In the genomic region with DNA sequence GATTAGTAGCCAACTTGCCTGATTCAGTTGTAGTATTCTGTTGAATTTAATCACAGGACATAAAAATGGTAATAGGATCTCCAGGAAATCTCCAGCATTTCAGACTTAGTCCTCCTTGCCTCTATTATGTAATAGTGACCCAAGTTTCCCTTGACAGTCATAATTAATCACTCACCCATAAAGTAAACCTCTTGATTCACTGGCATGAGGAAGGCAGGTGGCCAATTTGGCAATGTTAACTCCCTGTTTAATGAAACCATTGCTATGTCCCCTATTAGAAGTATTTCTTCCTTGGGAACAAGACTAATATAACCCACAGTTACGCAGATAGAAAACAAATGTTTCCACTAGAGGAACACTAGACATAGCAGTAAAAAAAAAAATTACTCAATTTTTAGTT, we compare ENCODE assay signal across 13 cellular contexts.
A peak's percentile ranks its signal among the peaks of the same experiment; 100 is the strongest.
DNase-seq lines count a peak whose midpoint lies in the region; ATAC-seq and TF ChIP-seq lines count a peak whose summit lies in the region.
"Had no signal": no experiment of that assay in that cellular context is flagged by ENCODE, and none has a peak within 500 bp of the region (broad histone marks: within the 10 kb centered on the region; RNA-seq: fewer than 3 reads in every experiment).

No MANE protein-coding gene starts in this region.

- no peaks in the 10 kb centered on the region for H3K36me3 ChIP-seq in sigmoid colon
- no peaks in the 10 kb centered on the region for H3K36me3 ChIP-seq in mesendoderm (ENCODE audit: control insufficient read depth, insufficient read depth, low read length)
- H3K36me3 ChIP-seq: colonic mucosa had no signal

- TF ChIP-seq EP300 in sigmoid colon (IDR thresholded peaks at IDR 0.05) = peak in 2 of 4 donors; percentile 11 to 53

- no peak overlapping the region for H4K8ac ChIP-seq in mesendoderm (ENCODE audit: low read depth, low read length)

- no peak for TF ChIP-seq POLR2A in sigmoid colon (IDR thresholded peaks at IDR 0.05)

- intact Hi-C loops in sigmoid colon (cut with DNase I) = no loop called here

- H3K27ac ChIP-seq in sigmoid colon (peak overlapping the region in 2 of 4 donors; percentile 4 to 47), mesendoderm (ENCODE audit: low read depth, low read length) (no peak overlapping the region)
- H3K27ac ChIP-seq: colonic mucosa had no signal

- H2BK120ac ChIP-seq in mesendoderm (ENCODE audit: low read depth, low read length) = no peak overlapping the region

- no peak overlapping the region for H3K4me3 Mint-ChIP-seq in immature natural killer cell
- H3K4me3 Mint-ChIP-seq: activated naive CD4-positive, alpha-beta T cell treated with anti-CD3 and anti-CD28 coated beads, Interleukin-2, amount 50 U/mL, for 24 hours had no signal

- peaks cover 16 to 62% (median 37%) of the 10 kb centered on the region in 6 donors for H3K9me3 Mint-ChIP-seq in immature natural killer cell

- no peak overlapping the region for H3K9ac ChIP-seq in mesendoderm (ENCODE audit: low read length)

- no peak overlapping the region for H3K56ac ChIP-seq in mesendoderm (ENCODE audit: low read length)

- no peak overlapping the region for H2BK5ac ChIP-seq in mesendoderm (ENCODE audit: low read length)

- peaks cover 0 to 22% (median 11%) of the 10 kb centered on the region in 4 donors for H3K4me1 ChIP-seq in sigmoid colon
- no peaks in the 10 kb centered on the region for H3K4me1 ChIP-seq in mesendoderm (ENCODE audit: control insufficient read depth, low read depth, low read length)
- H3K4me1 ChIP-seq: colonic mucosa had no signal

- no peak overlapping the region for H3K18ac ChIP-seq in mesendoderm (ENCODE audit: low read length)

- H3K27me3 ChIP-seq in sigmoid colon (no peaks in the 10 kb centered on the region), mesendoderm (ENCODE audit: insufficient read depth, low read length, poor library complexity) (no peaks in the 10 kb centered on the region)
- H3K27me3 ChIP-seq: colonic mucosa had no signal

- H4K5ac ChIP-seq in mesendoderm (ENCODE audit: low read length) = no peak overlapping the region

- H3K4me3 ChIP-seq in fibroblast of villous mesenchyme (ENCODE audit: low read depth, low read length) (no peak overlapping the region), sigmoid colon (no peak overlapping the region), mesendoderm (ENCODE audit: low read length) (no peak overlapping the region)
- H3K4me3 ChIP-seq: colonic mucosa, K562 had no signal

- H3K27me3 Mint-ChIP-seq in immature natural killer cell (ENCODE audit: low read depth in 3 of 3) = no peaks in the 10 kb centered on the region
- H3K27me3 Mint-ChIP-seq: activated naive CD4-positive, alpha-beta T cell treated with anti-CD3 and anti-CD28 coated beads, Interleukin-2, amount 50 U/mL, for 24 hours had no signal

- no peaks in the 10 kb centered on the region for H3K4me1 Mint-ChIP-seq in immature natural killer cell
- H3K4me1 Mint-ChIP-seq: activated naive CD4-positive, alpha-beta T cell treated with anti-CD3 and anti-CD28 coated beads, Interleukin-2, amount 50 U/mL, for 24 hours had no signal

- H3K79me1 ChIP-seq in mesendoderm (ENCODE audit: low read length) = no peaks in the 10 kb centered on the region

- H3K9me3 ChIP-seq in sigmoid colon = no peaks in the 10 kb centered on the region
- H3K9me3 ChIP-seq: colonic mucosa had no signal

- H2AK5ac ChIP-seq in mesendoderm (ENCODE audit: low read length) = no peak overlapping the region

- no peak overlapping the region for H3K27ac Mint-ChIP-seq in immature natural killer cell
- H3K27ac Mint-ChIP-seq: activated naive CD4-positive, alpha-beta T cell treated with anti-CD3 and anti-CD28 coated beads, Interleukin-2, amount 50 U/mL, for 24 hours had no signal

- no peak overlapping the region for H3K23ac ChIP-seq in mesendoderm (ENCODE audit: low read length)

- H3K4ac ChIP-seq in mesendoderm (ENCODE audit: low read depth, low read length) = no peak overlapping the region

- no peak overlapping the region for H3K4me2 ChIP-seq in mesendoderm (ENCODE audit: low read length)

- 89 to 92% methylated on average over 1 of the region's 1 CpG for WGBS in sigmoid colon, 2 donors
- WGBS in mesendoderm (ENCODE audit: extremely low coverage, insufficient coverage, low lambda C conversion rate) = no CpG with 5 or more reads among the region's 1 CpG

- DNase-seq in ELR (ENCODE audit: low read depth) = peak; percentile 1
- DNase-seq in NCI-H774 (lab: John Stamatoyannopoulos, UW) = peak; percentile 12
- DNase-seq in fibroblast of villous mesenchyme (ENCODE audit: low read depth) = peak; percentile 39
- peak; percentile 72 for DNase-seq in sigmoid colon
- no peak for DNase-seq in activated CD4-positive, alpha-beta T cell treated with anti-CD3 and anti-CD28 coated beads for 1 hour
- DNase-seq in immature natural killer cell = no peak
- no peak for DNase-seq in mesendoderm
- DNase-seq: colonic mucosa; DMS 273 treated with DMSO at 0.1 percent for 48 hours; stimulated activated naive CD8-positive, alpha-beta T cell treated with anti-CD3 and anti-CD28 coated beads, Interleukin-15, Interleukin-2, amounts not matched to agents 100 U/mL and 50 U/mL, for 24 hours had no signal

- H3K36me3 Mint-ChIP-seq in immature natural killer cell = no peaks in the 10 kb centered on the region
- H3K36me3 Mint-ChIP-seq: activated naive CD4-positive, alpha-beta T cell treated with anti-CD3 and anti-CD28 coated beads, Interleukin-2, amount 50 U/mL, for 24 hours had no signal

- H3K79me2 ChIP-seq in mesendoderm (ENCODE audit: control insufficient read depth, insufficient read depth, low read length) = no peaks in the 10 kb centered on the region

- no peak overlapping the region for H2BK15ac ChIP-seq in mesendoderm (replicated peaks; ENCODE audit: low read depth)

- no peak for TF ChIP-seq CTCF in fibroblast of villous mesenchyme (IDR thresholded peaks at IDR 0.05; ENCODE audit: insufficient read depth, low read depth, low read length)
- no peak for TF ChIP-seq CTCF in sigmoid colon (IDR thresholded peaks at IDR 0.05)

- ATAC-seq in HG03571 (IDR thresholded peaks at IDR 0.05; ENCODE audit: unreplicated experiment) = no peak
- ATAC-seq: K562; stimulated activated naive CD8-positive, alpha-beta T cell treated with anti-CD3 and anti-CD28 coated beads, Interleukin-15, Interleukin-2, amounts not matched to agents 100 U/mL and 50 U/mL, for 24 hours had no signal

Comparison
In these comparisons a context has a peak if more than half of its experiments do, and no peak if none do; other contexts are left out.
1. DNase-seq: peak in ELR (single experiment), NCI-H774 (single experiment), fibroblast of villous mesenchyme (single experiment) and sigmoid colon (single experiment); none in activated CD4-positive, alpha-beta T cell treated with anti-CD3 and anti-CD28 coated beads for 1 hour (single experiment), immature natural killer cell (0 of 3) and mesendoderm (single experiment).